Comparison of ENCODE assay signal across 15 cellular contexts in genomic region chr1:156738407-156738806, GRCh38.
"Had no signal": no experiment of that assay in that cellular context is flagged by ENCODE, and none has a peak within 500 bp of the region (broad histone marks: within the 10 kb centered on the region; RNA-seq: fewer than 3 reads in every experiment).

No MANE protein-coding gene starts in this region.

- H3K27me3 Mint-ChIP-seq: activated CD4-positive, alpha-beta memory T cell treated with anti-CD3 and anti-CD28 coated beads for 36 hours; naive B cell had no signal

- H3K27ac Mint-ChIP-seq: activated CD4-positive, alpha-beta memory T cell treated with anti-CD3 and anti-CD28 coated beads for 36 hours had no signal

- H3K9me3 Mint-ChIP-seq: activated CD4-positive, alpha-beta memory T cell treated with anti-CD3 and anti-CD28 coated beads for 36 hours; naive B cell had no signal

- ATAC-seq: foreskin keratinocyte, left cardiac atrium, psoas muscle, right lobe of liver, upper lobe of right lung had no signal

- DNase-seq: activated CD4-positive, alpha-beta memory T cell treated with anti-CD3 and anti-CD28 coated beads for 36 hours; activated CD4-positive, CD25-positive, alpha-beta regulatory T cell treated with anti-CD3 and anti-CD28 coated beads, Interleukin-2, amount 50 U/mL, for 72 hours; activated effector memory CD4-positive, alpha-beta T cell treated with Interleukin-2 at 50 U/mL for 16 hours; caudate nucleus; colonic mucosa; effector CD4-positive, alpha-beta T cell; foreskin keratinocyte; head of caudate nucleus; left cardiac atrium; naive B cell; psoas muscle; right lobe of liver; stimulated activated CD4-positive, alpha-beta T cell treated with anti-CD3 and anti-CD28 coated beads, Interleukin-1b, Interleukin-23, amount 100 ng/mL, for 48 hours; stimulated activated naive CD4-positive, alpha-beta T cell; upper lobe of right lung had no signal
